ENCODE assay signal across 14 cellular contexts in genomic region chr11:27875480-27876208, GRCh38.
"Had no signal": no experiment of that assay in that cellular context is flagged by ENCODE, and none has a peak within 500 bp of the region (broad histone marks: within the 10 kb centered on the region; RNA-seq: fewer than 3 reads in every experiment).

No MANE protein-coding gene starts in this region.

- H3K27me3 ChIP-seq: thyroid gland had no signal

- DNase-seq: activated CD4-positive, alpha-beta T cell treated with anti-CD3 and anti-CD28 coated beads for 36 hours; activated CD4-positive, alpha-beta T cell treated with anti-CD3 and anti-CD28 coated beads, Interleukin-2, amount 50 U/mL, for 48 hours; activated gamma-delta T cell; effector CD8-positive, alpha-beta T cell; lower lobe of right lung; nucleus accumbens; stimulated activated CD8-positive, alpha-beta memory T cell treated with anti-CD3 and anti-CD28 coated beads, Interleukin-4, amount 100 ng/mL, for 48 hours; stimulated activated naive CD4-positive, alpha-beta T cell; thyroid gland had no signal

- H3K4me1 ChIP-seq: esophagus muscularis mucosa, lower lobe of right lung, thyroid gland had no signal

- H3K27ac Mint-ChIP-seq: activated CD4-positive, alpha-beta T cell treated with anti-CD3 and anti-CD28 coated beads for 36 hours; activated naive CD8-positive, alpha-beta T cell; dendritic cell treated with granulocyte-macrophage colony-stimulating factor and Interleukin-4, amounts not matched to agents 40 ng/mL and 50 ng/mL, for 4 days; WTC11 had no signal

- H3K4me3 ChIP-seq: esophagus muscularis mucosa, lower lobe of right lung, thyroid gland had no signal

- H3K9me3 ChIP-seq: esophagus muscularis mucosa, lower lobe of right lung, thyroid gland had no signal

- H3K36me3 ChIP-seq: esophagus muscularis mucosa, lower lobe of right lung, thyroid gland had no signal

- H3K4me3 Mint-ChIP-seq: activated CD4-positive, alpha-beta T cell treated with anti-CD3 and anti-CD28 coated beads for 36 hours; activated naive CD8-positive, alpha-beta T cell; dendritic cell treated with granulocyte-macrophage colony-stimulating factor and Interleukin-4, amounts not matched to agents 40 ng/mL and 50 ng/mL, for 4 days; nephron; WTC11 had no signal

- H3K36me3 Mint-ChIP-seq: activated naive CD8-positive, alpha-beta T cell; WTC11 had no signal

- H3K4me1 Mint-ChIP-seq: activated CD4-positive, alpha-beta T cell treated with anti-CD3 and anti-CD28 coated beads for 36 hours; nephron; WTC11 had no signal

- H3K9me3 Mint-ChIP-seq: dendritic cell treated with granulocyte-macrophage colony-stimulating factor and Interleukin-4, amounts not matched to agents 40 ng/mL and 50 ng/mL, for 4 days; nephron had no signal

- H3K27ac ChIP-seq: esophagus muscularis mucosa, lower lobe of right lung, thyroid gland had no signal

- H3K27me3 Mint-ChIP-seq: dendritic cell treated with granulocyte-macrophage colony-stimulating factor and Interleukin-4, amounts not matched to agents 40 ng/mL and 50 ng/mL, for 4 days had no signal
